ENCODE assay signal across 1 cellular context in genomic region chr1:28193701-28194161, GRCh38.
TF ChIP-seq lines count a peak whose summit lies in the region.

No MANE protein-coding gene starts in this region.

TF ChIP-seq in HepG2, 621 proteins besides CTCF, POLR2A, EP300 and RAD21 (continued from another document and continues in another):
- TF ChIP-seq SKIL (CRISPR knock-in tag; IDR thresholded peaks at IDR 0.05; ENCODE audit: borderline replicate concordance), result no peak
- TF ChIP-seq ADNP (CRISPR knock-in tag; IDR thresholded peaks at IDR 0.05), result no peak
- TF ChIP-seq, protein P1, sequence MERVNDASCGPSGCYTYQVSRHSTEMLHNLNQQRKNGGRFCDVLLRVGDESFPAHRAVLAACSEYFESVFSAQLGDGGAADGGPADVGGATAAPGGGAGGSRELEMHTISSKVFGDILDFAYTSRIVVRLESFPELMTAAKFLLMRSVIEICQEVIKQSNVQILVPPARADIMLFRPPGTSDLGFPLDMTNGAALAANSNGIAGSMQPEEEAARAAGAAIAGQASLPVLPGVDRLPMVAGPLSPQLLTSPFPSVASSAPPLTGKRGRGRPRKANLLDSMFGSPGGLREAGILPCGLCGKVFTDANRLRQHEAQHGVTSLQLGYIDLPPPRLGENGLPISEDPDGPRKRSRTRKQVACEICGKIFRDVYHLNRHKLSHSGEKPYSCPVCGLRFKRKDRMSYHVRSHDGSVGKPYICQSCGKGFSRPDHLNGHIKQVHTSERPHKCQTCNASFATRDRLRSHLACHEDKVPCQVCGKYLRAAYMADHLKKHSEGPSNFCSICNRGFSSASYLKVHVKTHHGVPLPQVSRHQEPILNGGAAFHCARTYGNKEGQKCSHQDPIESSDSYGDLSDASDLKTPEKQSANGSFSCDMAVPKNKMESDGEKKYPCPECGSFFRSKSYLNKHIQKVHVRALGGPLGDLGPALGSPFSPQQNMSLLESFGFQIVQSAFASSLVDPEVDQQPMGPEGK (CRISPR knock-in tag; IDR thresholded peaks at IDR 0.05), result peak; percentile 50; the same call in 1 of the 2 replicates
- TF ChIP-seq KIAA2018 (CRISPR knock-in tag; IDR thresholded peaks at IDR 0.05; ENCODE audit: borderline replicate concordance), result no peak
- no peak for TF ChIP-seq ZNF124 (CRISPR knock-in tag; IDR thresholded peaks at IDR 0.05)
- no peak for TF ChIP-seq ZNF382 (CRISPR knock-in tag; IDR thresholded peaks at IDR 0.05; ENCODE audit: borderline replicate concordance)
- TF ChIP-seq MZF1 (CRISPR knock-in tag; IDR thresholded peaks at IDR 0.05; ENCODE audit: borderline replicate concordance), result no peak
- TF ChIP-seq UBTF (CRISPR knock-in tag; IDR thresholded peaks at IDR 0.05), result no peak
- TF ChIP-seq, protein P2, sequence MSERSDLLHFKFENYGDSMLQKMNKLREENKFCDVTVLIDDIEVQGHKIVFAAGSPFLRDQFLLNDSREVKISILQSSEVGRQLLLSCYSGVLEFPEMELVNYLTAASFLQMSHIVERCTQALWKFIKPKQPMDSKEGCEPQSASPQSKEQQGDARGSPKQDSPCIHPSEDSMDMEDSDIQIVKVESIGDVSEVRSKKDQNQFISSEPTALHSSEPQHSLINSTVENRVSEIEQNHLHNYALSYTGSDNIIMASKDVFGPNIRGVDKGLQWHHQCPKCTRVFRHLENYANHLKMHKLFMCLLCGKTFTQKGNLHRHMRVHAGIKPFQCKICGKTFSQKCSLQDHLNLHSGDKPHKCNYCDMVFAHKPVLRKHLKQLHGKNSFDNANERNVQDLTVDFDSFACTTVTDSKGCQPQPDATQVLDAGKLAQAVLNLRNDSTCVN (CRISPR knock-in tag; IDR thresholded peaks at IDR 0.05; ENCODE audit: borderline replicate concordance), result no peak
- TF ChIP-seq MED1 (CRISPR knock-in tag; IDR thresholded peaks at IDR 0.05), result no peak
- TF ChIP-seq MLXIP (CRISPR knock-in tag; IDR thresholded peaks at IDR 0.05; ENCODE audit: borderline replicate concordance), result no peak
- no peak for TF ChIP-seq RFXANK (CRISPR knock-in tag; IDR thresholded peaks at IDR 0.05)
- TF ChIP-seq NBN (conservative IDR thresholded peaks at IDR 0.05), result no peak
- TF ChIP-seq DRAP1 (CRISPR knock-in tag; IDR thresholded peaks at IDR 0.05), result no peak
- no peak for TF ChIP-seq ZNF337 (CRISPR knock-in tag; IDR thresholded peaks at IDR 0.05; ENCODE audit: borderline replicate concordance, low read depth)
- TF ChIP-seq ZNF749 (CRISPR knock-in tag; IDR thresholded peaks at IDR 0.05; ENCODE audit: borderline replicate concordance), result no peak
- TF ChIP-seq REXO4 (CRISPR knock-in tag; IDR thresholded peaks at IDR 0.05; ENCODE audit: borderline replicate concordance), result no peak
- peak; percentile 40; the same call in 1 of the 2 replicates for TF ChIP-seq ETV5 (CRISPR knock-in tag; IDR thresholded peaks at IDR 0.05; ENCODE audit: borderline replicate concordance)
- TF ChIP-seq HNRNPK (IDR thresholded peaks at IDR 0.05; ENCODE audit: low read depth, low read length, poor library complexity, severe bottlenecking), result no peak
- TF ChIP-seq ZNF564 (CRISPR knock-in tag; IDR thresholded peaks at IDR 0.05), result no peak
- no peak for TF ChIP-seq SRSF4 (IDR thresholded peaks at IDR 0.05; ENCODE audit: low read depth, low read length, poor library complexity, severe bottlenecking)
- TF ChIP-seq SUZ12 (IDR thresholded peaks at IDR 0.05; ENCODE audit: low read depth, low read length), result no peak
- TF ChIP-seq, protein P3, sequence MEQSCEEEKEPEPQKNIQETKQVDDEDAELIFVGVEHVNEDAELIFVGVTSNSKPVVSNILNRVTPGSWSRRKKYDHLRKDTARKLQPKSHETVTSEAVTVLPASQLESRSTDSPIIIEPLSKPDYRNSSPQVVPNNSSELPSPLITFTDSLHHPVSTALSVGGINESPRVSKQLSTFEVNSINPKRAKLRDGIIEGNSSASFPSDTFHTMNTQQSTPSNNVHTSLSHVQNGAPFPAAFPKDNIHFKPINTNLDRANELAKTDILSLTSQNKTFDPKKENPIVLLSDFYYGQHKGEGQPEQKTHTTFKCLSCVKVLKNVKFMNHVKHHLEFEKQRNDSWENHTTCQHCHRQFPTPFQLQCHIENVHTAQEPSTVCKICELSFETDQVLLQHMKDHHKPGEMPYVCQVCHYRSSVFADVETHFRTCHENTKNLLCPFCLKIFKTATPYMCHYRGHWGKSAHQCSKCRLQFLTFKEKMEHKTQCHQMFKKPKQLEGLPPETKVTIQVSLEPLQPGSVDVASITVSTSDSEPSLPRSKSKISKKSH (CRISPR knock-in tag; IDR thresholded peaks at IDR 0.05; ENCODE audit: borderline replicate concordance), result no peak
- TF ChIP-seq DR1 (CRISPR knock-in tag; IDR thresholded peaks at IDR 0.05), result no peak
- no peak for TF ChIP-seq RARG (CRISPR knock-in tag; IDR thresholded peaks at IDR 0.05; ENCODE audit: low read depth)
- no peak for TF ChIP-seq ATF3 (CRISPR knock-in tag; IDR thresholded peaks at IDR 0.05)
- TF ChIP-seq, protein P4, sequence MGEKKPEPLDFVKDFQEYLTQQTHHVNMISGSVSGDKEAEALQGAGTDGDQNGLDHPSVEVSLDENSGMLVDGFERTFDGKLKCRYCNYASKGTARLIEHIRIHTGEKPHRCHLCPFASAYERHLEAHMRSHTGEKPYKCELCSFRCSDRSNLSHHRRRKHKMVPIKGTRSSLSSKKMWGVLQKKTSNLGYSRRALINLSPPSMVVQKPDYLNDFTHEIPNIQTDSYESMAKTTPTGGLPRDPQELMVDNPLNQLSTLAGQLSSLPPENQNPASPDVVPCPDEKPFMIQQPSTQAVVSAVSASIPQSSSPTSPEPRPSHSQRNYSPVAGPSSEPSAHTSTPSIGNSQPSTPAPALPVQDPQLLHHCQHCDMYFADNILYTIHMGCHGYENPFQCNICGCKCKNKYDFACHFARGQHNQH (CRISPR knock-in tag; IDR thresholded peaks at IDR 0.05), result 0 out of 2 replicates have a peak, but pooled peaks have one; percentile 23
